14 cellular contexts compared by ENCODE assay signal in genomic region chr2:32363588-32363987, GRCh38. TPM values are rescaled to one million over a fixed set of nuclear protein-coding genes. Genes with fewer than 3 reads are reported as not detected.
DNase-seq lines count a peak whose midpoint lies in the region; ATAC-seq and TF ChIP-seq lines count a peak whose summit lies in the region.
"Had no signal": no experiment of that assay in that cellular context is flagged by ENCODE, and none has a peak within 500 bp of the region (broad histone marks: within the 10 kb centered on the region; RNA-seq: fewer than 3 reads in every experiment).

No MANE protein-coding gene starts in this region.

- no peak for TF ChIP-seq CTCF in fibroblast of mammary gland (conservative IDR thresholded peaks at IDR 0.05; ENCODE audit: control insufficient read depth, insufficient read depth, low read depth, low read length)

- ATAC-seq in GM19395 (IDR thresholded peaks at IDR 0.05; ENCODE audit: unreplicated experiment) = peak; percentile 55
- ATAC-seq in HG03108 (IDR thresholded peaks at IDR 0.05; ENCODE audit: unreplicated experiment) = peak; percentile 72
- ATAC-seq: activated CD4-positive, CD25-positive, alpha-beta regulatory T cell treated with anti-CD3 and anti-CD28 coated beads, Interleukin-2, amount 50 U/mL, for 24 hours had no signal

- H3K4me1 ChIP-seq in effector memory CD4-positive, alpha-beta T cell (ENCODE audit: control insufficient read depth, insufficient read depth, low read length, poor library complexity, severe bottlenecking) = peaks cover 10% of the 10 kb centered on the region

- peaks cover 3% of the 10 kb centered on the region for H3K36me3 ChIP-seq in effector memory CD4-positive, alpha-beta T cell (ENCODE audit: control insufficient read depth, insufficient read depth, low read length)
- H3K36me3 ChIP-seq: uterus had no signal

- no peaks in the 10 kb centered on the region for H3K27me3 ChIP-seq in effector memory CD4-positive, alpha-beta T cell (replicated peaks; ENCODE audit: control insufficient read depth, insufficient read depth, low read length, poor library complexity, severe bottlenecking)
- H3K27me3 ChIP-seq: BLaER1 treated with 17β-estradiol and CSF1 and Interleukin-3, amounts not matched to agents 10 nM and 100 nM; uterus had no signal

- H3K27ac ChIP-seq in effector memory CD4-positive, alpha-beta T cell (ENCODE audit: insufficient read depth, low read length, poor library complexity, severe bottlenecking) = no peak overlapping the region
- H3K27ac ChIP-seq: skin epidermis, uterus had no signal

- in situ Hi-C loops in Caki2 (cut with HindIII; ENCODE audit: low pct_unique_long_range_greater_than_20kb, low sequenced_read_pairs) = no loop called here

- no peak overlapping the region for H3K4me3 ChIP-seq in fibroblast of mammary gland (ENCODE audit: control insufficient read depth, low read depth, low read length)
- no peak overlapping the region for H3K4me3 ChIP-seq in effector memory CD4-positive, alpha-beta T cell (ENCODE audit: insufficient read depth, low read depth, low read length, poor library complexity, severe bottlenecking)
- H3K4me3 ChIP-seq: BLaER1 treated with 17β-estradiol and CSF1 and Interleukin-3, amounts not matched to agents 10 nM and 100 nM; skin epidermis; uterus had no signal

- DNase-seq in Caki2 (ENCODE audit: low read depth) = peak; percentile 38
- peak; percentile 4 for DNase-seq in fibroblast of mammary gland (ENCODE audit: low read depth)
- no peak for DNase-seq in DMS53 treated with DMSO at 0.1 percent for 48 hours (lab: John Stamatoyannopoulos, UW; ENCODE audit: unreplicated experiment)
- DNase-seq in DMS 273 (lab: John Stamatoyannopoulos, UW; ENCODE audit: unreplicated experiment) = no peak
- DNase-seq in HuH-7.5 (ENCODE audit: low spot score) = no peak
- no peak for DNase-seq in effector memory CD4-positive, alpha-beta T cell
- DNase-seq: activated gamma-delta T cell, NCI-H526 treated with DMSO at 0.1 percent for 48 hours, uterus had no signal

- H3K9me3 ChIP-seq in effector memory CD4-positive, alpha-beta T cell (ENCODE audit: control insufficient read depth, low read length) = no peaks in the 10 kb centered on the region
- H3K9me3 ChIP-seq: uterus had no signal

RNA-seq across cellular contexts. Expression of gene BIRC6, which starts 6.8 kb away (rescaled TPM):
- total RNA-seq in Caki2 (2014; rRNA removed; shearing (Covaris generic); ENCODE audit: low replicate concordance) = 26.3 and 38.2 TPM in 2 replicates

Comparison
In these comparisons a context has a peak if more than half of its experiments do, and no peak if none do; other contexts are left out.
1. DNase-seq: peak in Caki2 (single experiment) and fibroblast of mammary gland (single experiment); none in DMS53 treated with DMSO at 0.1 percent for 48 hours (single experiment), DMS 273 (single experiment), HuH-7.5 (single experiment) and effector memory CD4-positive, alpha-beta T cell (0 of 3).